In genomic region chr2:179771791-179772190, GRCh38 we compare ENCODE assay signal across 25 cellular contexts.
"Had no signal": no experiment of that assay in that cellular context is flagged by ENCODE, and none has a peak within 500 bp of the region (broad histone marks: within the 10 kb centered on the region; RNA-seq: fewer than 3 reads in every experiment).

No MANE protein-coding gene starts in this region.

- H3K27me3 ChIP-seq: esophagus muscularis mucosa, heart right ventricle, ovary, sigmoid colon, stomach, thyroid gland, vagina had no signal

- H3K9me3 ChIP-seq: esophagus muscularis mucosa, heart right ventricle, lower lobe of right lung, ovary, psoas muscle, sigmoid colon, stomach, thyroid gland, vagina had no signal

- H3K4me1 ChIP-seq: lower lobe of right lung, stomach, thyroid gland, vagina had no signal

- ATAC-seq: effector memory CD8-positive, alpha-beta T cell; heart right ventricle; left colon; left ventricle myocardium superior; lower lobe of right lung; natural killer cell; psoas muscle; stimulated activated effector memory CD8-positive, alpha-beta T cell treated with anti-CD3 and anti-CD28 coated beads, Interleukin-12 subunit alpha, Interleukin-12 subunit beta, amount 100 ng/mL, for 72 hours had no signal

- H3K36me3 ChIP-seq: esophagus muscularis mucosa, heart right ventricle, lower lobe of right lung, ovary, sigmoid colon, stomach, thyroid gland, vagina had no signal

- DNase-seq: cortex of kidney; effector memory CD8-positive, alpha-beta T cell; foreskin melanocyte; glutamatergic neuron; heart right ventricle; hippocampal formation; left colon; left ventricle myocardium superior; lower lobe of right lung; natural killer cell; occipital lobe; ovary; posterior cingulate gyrus; psoas muscle; right cardiac atrium; sigmoid colon; stimulated activated CD4-positive, alpha-beta T cell treated with anti-CD3 and anti-CD28 coated beads, Interleukin-2, amount 100 ng/mL, for 24 hours; stimulated activated CD4-positive, alpha-beta T cell treated with anti-CD3 and anti-CD28 coated beads, Interleukin-4, amount 100 ng/mL, for 24 hours; stimulated activated naive CD4-positive, alpha-beta T cell treated with Interleukin-2 at 50 U/mL for 16 hours; stomach; thyroid gland; trophoblast cell had no signal

- H3K4me3 ChIP-seq: esophagus muscularis mucosa, heart right ventricle, lower lobe of right lung, ovary, psoas muscle, sigmoid colon, stomach, thyroid gland, vagina had no signal

- H3K27ac ChIP-seq: esophagus muscularis mucosa, heart right ventricle, lower lobe of right lung, ovary, psoas muscle, sigmoid colon, stomach, thyroid gland, vagina had no signal
